In genomic region chr1:65497276-65497830, GRCh38 we compare ENCODE assay signal across 24 cellular contexts.
DNase-seq lines count a peak whose midpoint lies in the region; ATAC-seq, FAIRE-seq and TF ChIP-seq lines count a peak whose summit lies in the region.
"Had no signal": no experiment of that assay in that cellular context is flagged by ENCODE, and none has a peak within 500 bp of the region (broad histone marks: within the 10 kb centered on the region; RNA-seq: fewer than 3 reads in every experiment).

No MANE protein-coding gene starts in this region.

- in situ Hi-C loops in K562 (cut with MboI) = no loop called here

- TF ChIP-seq CTCF in K562 (IDR thresholded peaks at IDR 0.05 in 2 of 3, conservative IDR thresholded peaks at IDR 0.05 in 1 of 3; ENCODE audit: insufficient read depth in 2 of 3, low read depth in 1 of 3, low read length in 3 of 3) = no peak
- no peak for TF ChIP-seq CTCF in hepatocyte (IDR thresholded peaks at IDR 0.05; ENCODE audit: poor library complexity)

- H3K4me2 ChIP-seq in K562 (ENCODE audit: insufficient read depth, low read length) = no peak overlapping the region
- H3K4me2 ChIP-seq in hepatocyte = peak overlapping the region; percentile 19
- H3K4me2 ChIP-seq: GM23338, KMS-11 had no signal

- CTCF ChIA-PET in K562 (lab: Yijun Ruan, JAX; ENCODE audit: low intra/inter-chr PET ratio) = no interaction called here

- H3K27me3 ChIP-seq in K562 (ENCODE audit: control insufficient read depth in 2 of 2, insufficient read depth in 2 of 2, low read length in 2 of 2) (no peaks in the 10 kb centered on the region), hepatocyte (no peaks in the 10 kb centered on the region)

- H3K79me2 ChIP-seq in K562 (ENCODE audit: control insufficient read depth, insufficient read depth, low read length) (no peaks in the 10 kb centered on the region), hepatocyte (no peaks in the 10 kb centered on the region)

- peak; percentile 80 for FAIRE-seq in K562 (lab: Jason Lieb, UNC)
- FAIRE-seq: GM18507, HTR-8/SVneo had no signal

- no peak for TF ChIP-seq EP300 in K562 (IDR thresholded peaks at IDR 0.05; ENCODE audit: low read length)

- H3K27ac ChIP-seq in K562 (ENCODE audit: extremely low read depth, low read depth, low read length) = no peak overlapping the region
- H3K27ac ChIP-seq in hepatocyte = no peak overlapping the region
- H3K27ac ChIP-seq: C4-2B, KMS-11, SJSA1 had no signal

- DNase-seq in DMS53 treated with DMSO at 0.1 percent for 48 hours (lab: John Stamatoyannopoulos, UW; ENCODE audit: unreplicated experiment) (peak; percentile 97), H4 (ENCODE audit: low spot score) (peak; percentile 32), K562 (ENCODE audit: extremely low read depth in 1 of 4, low spot score in 3 of 4) (no peak), hepatocyte (ENCODE audit: low spot score) (no peak), cerebellum (ENCODE audit: low spot score) (no peak), cortex of kidney (lab: John Stamatoyannopoulos, UW) (no peak), DMS 273 (lab: John Stamatoyannopoulos, UW; ENCODE audit: unreplicated experiment) (no peak)
- DNase-seq: CD8-positive, alpha-beta T cell; HFFc6; NCI-H1048; NCI-H1417; NCI-H1694 treated with DMSO at 0.1 percent for 48 hours; NCI-H2107; NCI-H446 treated with DMSO at 0.1 percent for 48 hours; NCI-H69; Right ventricle myocardium superior; RPMI8226 had no signal

- no peak overlapping the region for H3K4me3 ChIP-seq in K562
- H3K4me3 ChIP-seq in hepatocyte = no peak overlapping the region
- H3K4me3 ChIP-seq: GM23338, HAP-1, SJSA1 had no signal

- H3K9me2 ChIP-seq in hepatocyte (replicated peaks; ENCODE audit: insufficient read depth) = no peaks in the 10 kb centered on the region

- peak; percentile 53 for ATAC-seq in K562
- ATAC-seq: CD8-positive, alpha-beta T cell; GM23338 had no signal

- intact Hi-C loops in K562 (cut with micrococcal nuclease) = no loop called here

- H3K4me1 ChIP-seq in K562 (replicated peaks in 1 of 2; ENCODE audit: control insufficient read depth in 2 of 2, insufficient read depth in 2 of 2, low read length in 2 of 2) (peaks cover 0 to 9% of the 10 kb centered on the region in 2 experiments; a peak in 2 of 5 replicates), hepatocyte (ENCODE audit: insufficient read depth) (peaks cover 7% of the 10 kb centered on the region)
- H3K4me1 ChIP-seq: HAP-1 had no signal

- no peak for TF ChIP-seq POLR2A in K562 (conservative IDR thresholded peaks at IDR 0.05)

- H3K9ac ChIP-seq in K562 (ENCODE audit: insufficient read depth in 1 of 2, low read depth in 2 of 2, low read length in 2 of 2) = no peak overlapping the region
- H3K9ac ChIP-seq: KMS-11 had no signal

- H3K36me3 ChIP-seq in K562 (ENCODE audit: control insufficient read depth, insufficient read depth, low read length) (no peaks in the 10 kb centered on the region), hepatocyte (replicated peaks; ENCODE audit: insufficient read depth, low read depth) (no peaks in the 10 kb centered on the region)
- H3K36me3 ChIP-seq: HAP-1, SJSA1 had no signal

- WGBS in K562 (ENCODE audit: insufficient coverage, low coverage, missing lambda C conversion rate) = 16% methylated on average over 2 of the region's 2 CpGs
- WGBS in hepatocyte (ENCODE audit: low lambda C conversion rate, missing lambda C conversion rate) = 36% methylated on average over 2 of the region's 2 CpGs

- H2AFZ ChIP-seq in K562 (ENCODE audit: low read depth, low read length) (peak overlapping the region; percentile 63), hepatocyte (no peak overlapping the region)
- H2AFZ ChIP-seq: GM23338 had no signal

- H3K9me1 ChIP-seq in K562 (ENCODE audit: control insufficient read depth, insufficient read depth, low read length) = no peaks in the 10 kb centered on the region

- no peak for TF ChIP-seq RAD21 in K562 (CRISPR knock-in tag; conservative IDR thresholded peaks at IDR 0.05 in 1 of 2, IDR thresholded peaks at IDR 0.05 in 1 of 2)

- POLR2A ChIA-PET in K562 (lab: Yijun Ruan, JAX) = interaction anchor here (0.6 to 3.0 kb wide), 4 partner anchors 9 to 54 kb away, joined by 3 to 7 read pairs (median 4); no protein-coding TSS in a partner anchor

- no TSS peak for BruUV-seq in K562 (replicated peaks; lab: Mats Ljungman, UMichigan)

- H3K9me3 ChIP-seq in K562 (replicated peaks; ENCODE audit: control insufficient read depth, insufficient read depth, low read depth, low read length) = no peaks in the 10 kb centered on the region
- no peaks in the 10 kb centered on the region for H3K9me3 ChIP-seq in hepatocyte (ENCODE audit: low read depth)
- H3K9me3 ChIP-seq: HAP-1, SJSA1 had no signal

- H4K20me1 ChIP-seq in K562 (replicated peaks; ENCODE audit: control insufficient read depth, insufficient read depth, low read length) (no peaks in the 10 kb centered on the region), hepatocyte (ENCODE audit: insufficient read depth, poor library complexity, severe bottlenecking) (no peaks in the 10 kb centered on the region)

TF ChIP-seq in K562, 482 proteins besides CTCF, POLR2A, EP300 and RAD21 (continues in another document):
- peak; percentile 44 for TF ChIP-seq MEIS2 (IDR thresholded peaks at IDR 0.05; ENCODE audit: partially characterized antibody)
- TF ChIP-seq, protein P1, sequence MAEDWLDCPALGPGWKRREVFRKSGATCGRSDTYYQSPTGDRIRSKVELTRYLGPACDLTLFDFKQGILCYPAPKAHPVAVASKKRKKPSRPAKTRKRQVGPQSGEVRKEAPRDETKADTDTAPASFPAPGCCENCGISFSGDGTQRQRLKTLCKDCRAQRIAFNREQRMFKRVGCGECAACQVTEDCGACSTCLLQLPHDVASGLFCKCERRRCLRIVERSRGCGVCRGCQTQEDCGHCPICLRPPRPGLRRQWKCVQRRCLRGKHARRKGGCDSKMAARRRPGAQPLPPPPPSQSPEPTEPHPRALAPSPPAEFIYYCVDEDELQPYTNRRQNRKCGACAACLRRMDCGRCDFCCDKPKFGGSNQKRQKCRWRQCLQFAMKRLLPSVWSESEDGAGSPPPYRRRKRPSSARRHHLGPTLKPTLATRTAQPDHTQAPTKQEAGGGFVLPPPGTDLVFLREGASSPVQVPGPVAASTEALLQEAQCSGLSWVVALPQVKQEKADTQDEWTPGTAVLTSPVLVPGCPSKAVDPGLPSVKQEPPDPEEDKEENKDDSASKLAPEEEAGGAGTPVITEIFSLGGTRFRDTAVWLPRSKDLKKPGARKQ (CRISPR knock-in tag; IDR thresholded peaks at IDR 0.05) = no peak
- TF ChIP-seq BCL6 (CRISPR knock-in tag; IDR thresholded peaks at IDR 0.05) = no peak
- TF ChIP-seq, protein P2, sequence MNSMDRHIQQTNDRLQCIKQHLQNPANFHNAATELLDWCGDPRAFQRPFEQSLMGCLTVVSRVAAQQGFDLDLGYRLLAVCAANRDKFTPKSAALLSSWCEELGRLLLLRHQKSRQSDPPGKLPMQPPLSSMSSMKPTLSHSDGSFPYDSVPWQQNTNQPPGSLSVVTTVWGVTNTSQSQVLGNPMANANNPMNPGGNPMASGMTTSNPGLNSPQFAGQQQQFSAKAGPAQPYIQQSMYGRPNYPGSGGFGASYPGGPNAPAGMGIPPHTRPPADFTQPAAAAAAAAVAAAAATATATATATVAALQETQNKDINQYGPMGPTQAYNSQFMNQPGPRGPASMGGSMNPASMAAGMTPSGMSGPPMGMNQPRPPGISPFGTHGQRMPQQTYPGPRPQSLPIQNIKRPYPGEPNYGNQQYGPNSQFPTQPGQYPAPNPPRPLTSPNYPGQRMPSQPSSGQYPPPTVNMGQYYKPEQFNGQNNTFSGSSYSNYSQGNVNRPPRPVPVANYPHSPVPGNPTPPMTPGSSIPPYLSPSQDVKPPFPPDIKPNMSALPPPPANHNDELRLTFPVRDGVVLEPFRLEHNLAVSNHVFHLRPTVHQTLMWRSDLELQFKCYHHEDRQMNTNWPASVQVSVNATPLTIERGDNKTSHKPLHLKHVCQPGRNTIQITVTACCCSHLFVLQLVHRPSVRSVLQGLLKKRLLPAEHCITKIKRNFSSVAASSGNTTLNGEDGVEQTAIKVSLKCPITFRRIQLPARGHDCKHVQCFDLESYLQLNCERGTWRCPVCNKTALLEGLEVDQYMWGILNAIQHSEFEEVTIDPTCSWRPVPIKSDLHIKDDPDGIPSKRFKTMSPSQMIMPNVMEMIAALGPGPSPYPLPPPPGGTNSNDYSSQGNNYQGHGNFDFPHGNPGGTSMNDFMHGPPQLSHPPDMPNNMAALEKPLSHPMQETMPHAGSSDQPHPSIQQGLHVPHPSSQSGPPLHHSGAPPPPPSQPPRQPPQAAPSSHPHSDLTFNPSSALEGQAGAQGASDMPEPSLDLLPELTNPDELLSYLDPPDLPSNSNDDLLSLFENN (IDR thresholded peaks at IDR 0.05; ENCODE audit: low read depth in 2 of 2, low read length in 2 of 2) = no peak
- no peak for TF ChIP-seq ZNF175 (CRISPR knock-in tag; IDR thresholded peaks at IDR 0.05; ENCODE audit: low read depth)
- TF ChIP-seq KLF6 (CRISPR knock-in tag; IDR thresholded peaks at IDR 0.05; ENCODE audit: borderline replicate concordance) = no peak
- no peak for TF ChIP-seq BACH1 (tag; IDR thresholded peaks at IDR 0.05)
- TF ChIP-seq TFAP4 (CRISPR knock-in tag; IDR thresholded peaks at IDR 0.05; ENCODE audit: borderline replicate concordance) = no peak
- TF ChIP-seq ZNF280B (CRISPR knock-in tag; IDR thresholded peaks at IDR 0.05) = no peak
- TF ChIP-seq PTBP1 (IDR thresholded peaks at IDR 0.05; ENCODE audit: low read depth, low read length) = no peak
- no peak for TF ChIP-seq NFE2L1 (tag; IDR thresholded peaks at IDR 0.05; ENCODE audit: borderline replicate concordance, low read depth)
- TF ChIP-seq CBX1 (IDR thresholded peaks at IDR 0.05; ENCODE audit: low read depth) = no peak
- TF ChIP-seq NFE2 (IDR thresholded peaks at IDR 0.05; ENCODE audit: low read depth) = no peak

Comparison
In these comparisons a context has a peak if more than half of its experiments do, and no peak if none do; other contexts are left out.
1. DNase-seq: peak in DMS53 treated with DMSO at 0.1 percent for 48 hours (single experiment) and H4 (single experiment); none in K562 (0 of 4), hepatocyte (single experiment), cerebellum (single experiment), cortex of kidney (single experiment) and DMS 273 (single experiment).